In genomic region chr14:78714722-78715121, GRCh38 we compare ENCODE assay signal across 29 cellular contexts.
"Had no signal": no experiment of that assay in that cellular context is flagged by ENCODE, and none has a peak within 500 bp of the region (broad histone marks: within the 10 kb centered on the region; RNA-seq: fewer than 3 reads in every experiment).

No MANE protein-coding gene starts in this region.

- H3K4me1 ChIP-seq: adrenal gland, ascending aorta, body of pancreas, breast epithelium had no signal

- H3K27me3 ChIP-seq: adrenal gland, ascending aorta, body of pancreas, brain microvascular endothelial cell, breast epithelium, cardiac muscle cell had no signal

- H3K36me3 ChIP-seq: adrenal gland, ascending aorta, brain microvascular endothelial cell, breast epithelium, cardiac muscle cell had no signal

- H3K4me3 ChIP-seq: adrenal gland, ascending aorta, body of pancreas, breast epithelium, cardiac muscle cell had no signal

- H3K27ac ChIP-seq: adrenal gland, ascending aorta, body of pancreas, brain microvascular endothelial cell, breast epithelium, cardiac muscle cell had no signal

- DNase-seq: activated effector memory CD4-positive, alpha-beta T cell treated with anti-CD3 and anti-CD28 coated beads, Interleukin-2, amount 50 U/mL, for 16 hours; activated effector memory CD4-positive, alpha-beta T cell treated with Interleukin-2 at 50 U/mL for 16 hours; activated gamma-delta T cell; activated gamma-delta T cell treated with Interleukin-2 at 50 U/mL for 16 hours; activated naive CD4-positive, alpha-beta T cell; activated naive CD4-positive, alpha-beta T cell treated with anti-CD3 and anti-CD28 coated beads for 36 hours; activated naive CD4-positive, alpha-beta T cell treated with anti-CD3 and anti-CD28 coated beads, Interleukin-2, amount 10 ng/mL, durations not matched to agents 7 days and 5 days; activated naive CD4-positive, alpha-beta T cell treated with anti-CD3 and anti-CD28 coated beads, Interleukin-2, amount 50 U/mL, for 16 hours; activated naive CD4-positive, alpha-beta T cell treated with Interleukin-2 at 50 U/mL for 16 hours; activated naive CD8-positive, alpha-beta T cell treated with anti-CD3 and anti-CD28 coated beads for 36 hours; activated naive CD8-positive, alpha-beta T cell treated with anti-CD3 and anti-CD28 coated beads, Interleukin-2, amount 10 ng/mL, durations not matched to agents 7 days and 5 days; activated naive CD8-positive, alpha-beta T cell treated with anti-CD3 and anti-CD28 coated beads, Interleukin-2, amount 50 U/mL, for 24 hours; activated T-cell treated with anti-CD3 and anti-CD28 coated beads, Interleukin-2, amount 50 U/mL, for 1 hour; activated T-cell treated with anti-CD3 and anti-CD28 coated beads, Interleukin-2, amount 50 U/mL, for 24 hours; activated T-cell treated with anti-CD3 and anti-CD28 coated beads, Interleukin-2, amount 50 U/mL, for 4 hours; activated T-cell treated with anti-CD3 and anti-CD28 coated beads, Interleukin-2, amount 50 U/mL, for 48 hours; activated T-cell treated with anti-CD3 and anti-CD28 coated beads, Interleukin-2, amount 50 U/mL, for 72 hours; adrenal gland; amniotic stem cell; amygdala; anterior cingulate cortex; body of pancreas; brain microvascular endothelial cell; caudate nucleus; central memory CD4-positive, alpha-beta T cell; cerebellar nuclear complex had no signal
